In genomic region chr11:1196516-1197391, GRCh38 we compare ENCODE assay signal across 20 cellular contexts. TPM values are rescaled to one million over a fixed set of nuclear protein-coding genes. Genes with fewer than 3 reads are reported as not detected.
DNase-seq lines count a peak whose midpoint lies in the region; ATAC-seq and TF ChIP-seq lines count a peak whose summit lies in the region.
"Had no signal": no experiment of that assay in that cellular context is flagged by ENCODE, and none has a peak within 500 bp of the region (broad histone marks: within the 10 kb centered on the region; RNA-seq: fewer than 3 reads in every experiment).

No MANE protein-coding gene starts in this region.

- H3K27ac ChIP-seq in upper lobe of left lung = no peak overlapping the region
- H3K27ac ChIP-seq: SJSA1 had no signal

- intact Hi-C loops in Right ventricle myocardium superior (cut with DNase I) = no loop called here
- intact Hi-C loops in Right ventricle myocardium inferior (cut with DNase I) = no loop called here
- intact Hi-C loops in activated T-helper 1 cell treated with anti-CD3 and anti-CD28 coated beads, Interleukin-12 subunit alpha, Interleukin-12 subunit beta, Interleukin-2, Interleukin-4 antibody, amounts not matched to agents 30 ng/mL and 10 ng/mL and 1 ng/mL, durations not matched to agents 14 hours and 24 hours and 36 hours (cut with micrococcal nuclease) = no loop called here

- no peaks in the 10 kb centered on the region for H3K36me3 ChIP-seq in upper lobe of left lung
- H3K36me3 ChIP-seq: SJSA1 had no signal

- CTCF ChIA-PET in WTC11 (lab: Charles Lee) = no interaction called here

- H3K9me3 Mint-ChIP-seq in WTC11 = peaks cover 5% of the 10 kb centered on the region
- H3K9me3 Mint-ChIP-seq in activated T-helper 1 cell treated with anti-CD3 and anti-CD28 coated beads, Interleukin-12 subunit alpha, Interleukin-12 subunit beta, Interleukin-2, Interleukin-4 antibody, amounts not matched to agents 30 ng/mL and 10 ng/mL and 1 ng/mL, durations not matched to agents 14 hours and 24 hours and 36 hours = no peaks in the 10 kb centered on the region
- H3K9me3 Mint-ChIP-seq: CD8-positive, alpha-beta T cell; immature natural killer cell; memory B cell; naive thymus-derived CD4-positive, alpha-beta T cell had no signal

- H3K27ac Mint-ChIP-seq in WTC11 = no peak overlapping the region
- no peak overlapping the region for H3K27ac Mint-ChIP-seq in activated T-helper 1 cell treated with anti-CD3 and anti-CD28 coated beads, Interleukin-12 subunit alpha, Interleukin-12 subunit beta, Interleukin-2, Interleukin-4 antibody, amounts not matched to agents 30 ng/mL and 10 ng/mL and 1 ng/mL, durations not matched to agents 14 hours and 24 hours and 36 hours
- H3K27ac Mint-ChIP-seq: CD8-positive, alpha-beta T cell; immature natural killer cell; memory B cell; naive thymus-derived CD4-positive, alpha-beta T cell; progenitor cell of endocrine pancreas had no signal

- H3K4me1 ChIP-seq in upper lobe of left lung = no peaks in the 10 kb centered on the region
- H3K4me1 ChIP-seq: SJSA1 had no signal

- DNase-seq in Right ventricle myocardium superior (peak; percentile 37), Right ventricle myocardium inferior (ENCODE audit: missing footprints) (no peak), WTC11 (ENCODE audit: low spot score) (peak; percentile 6), mesenteric fat pad (ENCODE audit: low spot score) (peak; percentile 84), upper lobe of left lung (peak; percentile 12 to 76), iPS-NIHi7 (ENCODE audit: extremely low spot score) (no peak)
- no peak for DNase-seq in activated T-helper 1 cell treated with anti-CD3 and anti-CD28 coated beads, Interleukin-12 subunit alpha, Interleukin-12 subunit beta, Interleukin-2, Interleukin-4 antibody, amounts not matched to agents 30 ng/mL and 10 ng/mL and 1 ng/mL, durations not matched to agents 14 hours and 24 hours and 36 hours (ENCODE audit: low spot score)
- DNase-seq: immature natural killer cell; KBM-7; naive thymus-derived CD4-positive, alpha-beta T cell; NCI-H1694 treated with DMSO at 0.1 percent for 48 hours; NCI-H2227 treated with DMSO at 0.1 percent for 48 hours; NCI-H774; stimulated activated CD4-positive, alpha-beta T cell treated with anti-CD3 and anti-CD28 coated beads, Interleukin-12 subunit alpha, Interleukin-12 subunit beta, amount 100 ng/mL, for 4 hours had no signal

- H3K27me3 Mint-ChIP-seq in WTC11 (ENCODE audit: low read depth) = peaks cover 4% of the 10 kb centered on the region
- H3K27me3 Mint-ChIP-seq in activated T-helper 1 cell treated with anti-CD3 and anti-CD28 coated beads, Interleukin-12 subunit alpha, Interleukin-12 subunit beta, Interleukin-2, Interleukin-4 antibody, amounts not matched to agents 30 ng/mL and 10 ng/mL and 1 ng/mL, durations not matched to agents 14 hours and 24 hours and 36 hours (ENCODE audit: insufficient read depth) = no peaks in the 10 kb centered on the region

- H3K9me3 ChIP-seq in upper lobe of left lung = no peaks in the 10 kb centered on the region
- H3K9me3 ChIP-seq: SJSA1 had no signal

- TF ChIP-seq POLR2A in upper lobe of left lung (IDR thresholded peaks at IDR 0.05) = no peak

- H3K4me3 Mint-ChIP-seq in WTC11 = no peak overlapping the region
- H3K4me3 Mint-ChIP-seq in activated T-helper 1 cell treated with anti-CD3 and anti-CD28 coated beads, Interleukin-12 subunit alpha, Interleukin-12 subunit beta, Interleukin-2, Interleukin-4 antibody, amounts not matched to agents 30 ng/mL and 10 ng/mL and 1 ng/mL, durations not matched to agents 14 hours and 24 hours and 36 hours = no peak overlapping the region
- H3K4me3 Mint-ChIP-seq: CD8-positive, alpha-beta T cell; immature natural killer cell; memory B cell; naive thymus-derived CD4-positive, alpha-beta T cell had no signal

- H3K4me3 ChIP-seq in upper lobe of left lung = no peak overlapping the region
- H3K4me3 ChIP-seq: SJSA1 had no signal

- TF ChIP-seq CTCF in WTC11 (IDR thresholded peaks at IDR 0.05) (no peak), upper lobe of left lung (IDR thresholded peaks at IDR 0.05) (no peak)

- H3K36me3 Mint-ChIP-seq in WTC11 = no peaks in the 10 kb centered on the region
- H3K36me3 Mint-ChIP-seq in activated T-helper 1 cell treated with anti-CD3 and anti-CD28 coated beads, Interleukin-12 subunit alpha, Interleukin-12 subunit beta, Interleukin-2, Interleukin-4 antibody, amounts not matched to agents 30 ng/mL and 10 ng/mL and 1 ng/mL, durations not matched to agents 14 hours and 24 hours and 36 hours (ENCODE audit: low read depth) = no peaks in the 10 kb centered on the region
- H3K36me3 Mint-ChIP-seq: CD8-positive, alpha-beta T cell; immature natural killer cell; memory B cell; naive thymus-derived CD4-positive, alpha-beta T cell had no signal

- H3K27me3 ChIP-seq in upper lobe of left lung = peaks cover 0 to 18% (median 5%) of the 10 kb centered on the region in 4 donors
- H3K27me3 ChIP-seq: SJSA1 had no signal

- TF ChIP-seq EP300 in upper lobe of left lung (IDR thresholded peaks at IDR 0.05) = no peak

- ATAC-seq in Right ventricle myocardium superior (ENCODE audit: poor library complexity) (no peak), Right ventricle myocardium inferior (no peak), WTC11 (no peak), upper lobe of left lung (ENCODE audit: low FRiP score in 2 of 2) (no peak), GM21526 (IDR thresholded peaks at IDR 0.05; ENCODE audit: low FRiP score, unreplicated experiment) (no peak)
- ATAC-seq: CD8-positive, alpha-beta T cell; naive thymus-derived CD4-positive, alpha-beta T cell had no signal

- POLR2A ChIA-PET in WTC11 (lab: Charles Lee) = no interaction called here

- H3K4me1 Mint-ChIP-seq in WTC11 = no peaks in the 10 kb centered on the region
- H3K4me1 Mint-ChIP-seq in activated T-helper 1 cell treated with anti-CD3 and anti-CD28 coated beads, Interleukin-12 subunit alpha, Interleukin-12 subunit beta, Interleukin-2, Interleukin-4 antibody, amounts not matched to agents 30 ng/mL and 10 ng/mL and 1 ng/mL, durations not matched to agents 14 hours and 24 hours and 36 hours (ENCODE audit: low read depth) = no peaks in the 10 kb centered on the region
- H3K4me1 Mint-ChIP-seq: immature natural killer cell; memory B cell; naive thymus-derived CD4-positive, alpha-beta T cell had no signal

- 48 to 77% methylated on average over 5 to 26 of the region's 28 CpGs for WGBS in upper lobe of left lung, 2 donors

TF ChIP-seq in WTC11, 78 proteins besides CTCF, POLR2A, EP300 and RAD21 (continues in another document):
- TF ChIP-seq ZNF219 (CRISPR knock-in tag; IDR thresholded peaks at IDR 0.05; ENCODE audit: borderline replicate concordance) (no peak), MAX (CRISPR knock-in tag; IDR thresholded peaks at IDR 0.05) (no peak), KAT7 (CRISPR knock-in tag; IDR thresholded peaks at IDR 0.05; ENCODE audit: borderline replicate concordance) (no peak), NFATC4 (CRISPR knock-in tag; IDR thresholded peaks at IDR 0.05) (no peak), ZNF232 (CRISPR knock-in tag; IDR thresholded peaks at IDR 0.05) (no peak), ESRRA (CRISPR knock-in tag; IDR thresholded peaks at IDR 0.05; ENCODE audit: borderline replicate concordance) (no peak), CREB1 (CRISPR knock-in tag; IDR thresholded peaks at IDR 0.05) (no peak), CREM (CRISPR knock-in tag; IDR thresholded peaks at IDR 0.05) (no peak), E2F1 (CRISPR knock-in tag; IDR thresholded peaks at IDR 0.05) (no peak), FOXP4 (CRISPR knock-in tag; IDR thresholded peaks at IDR 0.05) (no peak)

RNA-seq across cellular contexts. Expression of gene MUC5B, which starts 26.1 kb away (rescaled TPM):
- total RNA-seq in Right ventricle myocardium superior (not detected), Right ventricle myocardium inferior (not detected), WTC11 (2021) (0.69 to 1.6 TPM (median 1.6 TPM) in 3 replicates), mesenteric fat pad (not detected), upper lobe of left lung (10 to 100 TPM in 4 of 6 donors, 1 to 10 TPM in 2; 3.2 to 54.5 (median 16.2) TPM)
- total RNA-seq in activated T-helper 1 cell treated with anti-CD3 and anti-CD28 coated beads, Interleukin-12 subunit alpha, Interleukin-12 subunit beta, Interleukin-2, Interleukin-4 antibody, amounts not matched to agents 30 ng/mL and 10 ng/mL and 1 ng/mL, durations not matched to agents 14 hours and 24 hours and 36 hours = not detected in 2 replicates
- total RNA-seq: CD8-positive, alpha-beta T cell; naive thymus-derived CD4-positive, alpha-beta T cell; progenitor cell of endocrine pancreas; SJSA1; temporal lobe had no signal

RNA-seq across cellular contexts. Expression of gene MUC5AC, which starts 39.0 kb away (rescaled TPM):
- total RNA-seq in Right ventricle myocardium superior = not detected
- not detected for total RNA-seq in Right ventricle myocardium inferior
- under 0.01 TPM in 1 of 3 replicates, not detected in the others for total RNA-seq in WTC11 (2021)
- total RNA-seq in mesenteric fat pad = not detected
- 1 to 10 TPM in 2 of 6 donors, under 1 TPM in 3, not detected in 1; under 0.01 to 7.3 (median 0.78) TPM for total RNA-seq in upper lobe of left lung
- not detected in 2 replicates for total RNA-seq in activated T-helper 1 cell treated with anti-CD3 and anti-CD28 coated beads, Interleukin-12 subunit alpha, Interleukin-12 subunit beta, Interleukin-2, Interleukin-4 antibody, amounts not matched to agents 30 ng/mL and 10 ng/mL and 1 ng/mL, durations not matched to agents 14 hours and 24 hours and 36 hours
- total RNA-seq: CD8-positive, alpha-beta T cell; naive thymus-derived CD4-positive, alpha-beta T cell; progenitor cell of endocrine pancreas had no signal

Comparison
In these comparisons a context has a peak if more than half of its experiments do, and no peak if none do; other contexts are left out.
1. DNase-seq: peak in Right ventricle myocardium superior (single experiment), WTC11 (single experiment), mesenteric fat pad (single experiment) and upper lobe of left lung (2 of 2); none in Right ventricle myocardium inferior (single experiment), iPS-NIHi7 (single experiment) and activated T-helper 1 cell treated with anti-CD3 and anti-CD28 coated beads, Interleukin-12 subunit alpha, Interleukin-12 subunit beta, Interleukin-2, Interleukin-4 antibody, amounts not matched to agents 30 ng/mL and 10 ng/mL and 1 ng/mL, durations not matched to agents 14 hours and 24 hours and 36 hours (single experiment).